Comparison of ENCODE assay signal across 8 cellular contexts in genomic region chr6:16205377-16206144, GRCh38. TPM values are rescaled to one million over a fixed set of nuclear protein-coding genes. Genes with fewer than 3 reads are reported as not detected.
DNase-seq lines count a peak whose midpoint lies in the region; ATAC-seq and TF ChIP-seq lines count a peak whose summit lies in the region.

No MANE protein-coding gene starts in this region.

- H3K9ac ChIP-seq in colonic mucosa (ENCODE audit: low read depth in 2 of 2, low read length in 2 of 2), result no peak overlapping the region

- peak; percentile 90 for ATAC-seq in GM18861 (IDR thresholded peaks at IDR 0.05; ENCODE audit: unreplicated experiment)
- peak; percentile 92 for ATAC-seq in HG02759 (IDR thresholded peaks at IDR 0.05; ENCODE audit: unreplicated experiment)
- no peak for ATAC-seq in omental fat pad (ENCODE audit: low FRiP score)

- no peak overlapping the region for H3K27ac ChIP-seq in colonic mucosa

- H3K36me3 Mint-ChIP-seq in CD14-positive monocyte, result no peaks in the 10 kb centered on the region

- H3K36me3 ChIP-seq in colonic mucosa, result no peaks in the 10 kb centered on the region

- peak; percentile 98 for DNase-seq in NCI-H69 (lab: John Stamatoyannopoulos, UW)
- DNase-seq in glomerular visceral epithelial cell (ENCODE audit: extremely low spot score), result peak; percentile 22
- no peak for DNase-seq in erythroblast (lab: John Stamatoyannopoulos, UW)
- no peak for DNase-seq in CD14-positive monocyte (ENCODE audit: low spot score)
- no peak for DNase-seq in colonic mucosa
- no peak for DNase-seq in omental fat pad (ENCODE audit: low spot score)

- intact Hi-C loops in CD14-positive monocyte (cut with micrococcal nuclease), result loop anchor here (1.0 to 2.0 kb wide), 2 partner anchors 514 to 515 kb away; no protein-coding TSS in a partner anchor
- intact Hi-C loops in colonic mucosa (cut with DNase I), result loop anchor here (5.0 kb wide), 1 partner anchor 513 kb away; no protein-coding TSS in a partner anchor

- H3K27me3 Mint-ChIP-seq in CD14-positive monocyte (ENCODE audit: low read depth in 3 of 3), result peaks cover 0 to 6% (median 2%) of the 10 kb centered on the region in 3 donors

- peak overlapping the region in 1 of 7 donors; percentile 21 for H3K27ac Mint-ChIP-seq in CD14-positive monocyte

- no peak for TF ChIP-seq POLR2A in erythroblast (IDR thresholded peaks at IDR 0.05; ENCODE audit: low read length)

- no peak overlapping the region for H3K4me3 ChIP-seq in colonic mucosa

- no peaks in the 10 kb centered on the region for H3K9me3 ChIP-seq in colonic mucosa

- no peaks in the 10 kb centered on the region for H3K4me1 ChIP-seq in colonic mucosa

- no peak overlapping the region for H3K4me3 Mint-ChIP-seq in CD14-positive monocyte

- no peaks in the 10 kb centered on the region for H3K27me3 ChIP-seq in colonic mucosa

- H3K4me1 Mint-ChIP-seq in CD14-positive monocyte, result peaks cover 1% of the 10 kb centered on the region

- no peaks in the 10 kb centered on the region for H3K9me3 Mint-ChIP-seq in CD14-positive monocyte

- TF ChIP-seq CTCF in CD14-positive monocyte (IDR thresholded peaks at IDR 0.05) (no peak), colonic mucosa (IDR thresholded peaks at IDR 0.05) (no peak), omental fat pad (IDR thresholded peaks at IDR 0.05) (no peak)

RNA-seq across cellular contexts. Expression of gene GMPR, which starts 32.8 kb away (rescaled TPM):
- polyA plus RNA-seq in CD14-positive monocyte, result 1 to 10 TPM; 3.2 to 3.8 TPM
- 1 to 10 TPM; 3.4 to 4.7 TPM for total RNA-seq in colonic mucosa
- 10 to 100 TPM in 2 of 4 donors, 1 to 10 TPM in 2; 2.4 to 24.5 (median 9.9) TPM for total RNA-seq in omental fat pad

Comparison
In these comparisons a context has a peak if more than half of its experiments do, and no peak if none do; other contexts are left out.
1. DNase-seq: peak in NCI-H69 (single experiment) and glomerular visceral epithelial cell (single experiment); none in erythroblast (0 of 2), CD14-positive monocyte (single experiment), colonic mucosa (single experiment) and omental fat pad (single experiment).